8 cellular contexts compared by ENCODE assay signal in the genomic region with DNA sequence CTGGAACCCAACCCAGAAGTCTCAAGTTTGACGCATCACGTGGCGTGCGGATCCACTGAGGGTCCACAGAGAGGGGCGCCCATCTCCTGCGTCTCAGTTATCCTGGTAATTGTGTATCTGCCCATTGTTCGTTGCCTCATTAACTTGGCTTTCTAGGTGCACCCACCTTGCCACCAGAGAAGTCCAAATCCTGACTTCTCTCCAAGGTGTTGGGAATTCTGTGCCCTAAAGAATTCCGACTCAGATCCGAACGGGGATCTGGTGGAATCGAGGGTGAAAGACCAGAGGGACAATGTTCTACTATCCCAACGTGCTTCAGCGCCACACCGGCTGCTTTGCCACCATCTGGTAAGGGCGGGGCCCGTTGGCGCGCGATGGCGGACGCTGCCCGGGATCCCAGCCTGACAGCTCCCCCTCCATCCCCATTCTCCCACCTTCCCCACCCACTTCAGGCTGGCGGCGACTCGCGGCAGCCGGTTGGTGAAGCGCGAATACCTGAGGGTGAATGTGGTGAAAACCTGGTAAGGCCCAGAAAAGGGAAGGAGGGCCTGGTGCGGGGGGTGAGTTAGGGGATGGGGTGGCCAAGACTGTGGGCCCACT. TPM values are rescaled to one million over a fixed set of nuclear protein-coding genes. Genes with fewer than 3 reads are reported as not detected.
A peak's percentile ranks its signal among the peaks of the same experiment; 100 is the strongest.
DNase-seq lines count a peak whose midpoint lies in the region; ATAC-seq and TF ChIP-seq lines count a peak whose summit lies in the region.

No MANE protein-coding gene starts in this region.

- intact Hi-C loops in left ventricle myocardium inferior (cut with micrococcal nuclease) = no loop called here

- no peak overlapping the region for H3K27ac ChIP-seq in left ventricle myocardium inferior (replicated peaks)

- H3K27ac Mint-ChIP-seq in T-helper 17 cell = peak overlapping the region; percentile 90

- peaks cover 34% of the 10 kb centered on the region for H3K36me3 ChIP-seq in left ventricle myocardium inferior

- H3K9me3 ChIP-seq in T-helper 17 cell (ENCODE audit: control insufficient read depth, low read length, poor library complexity, severe bottlenecking) (no peaks in the 10 kb centered on the region), left ventricle myocardium inferior (replicated peaks) (no peaks in the 10 kb centered on the region)

- no peaks in the 10 kb centered on the region for H3K27me3 ChIP-seq in left ventricle myocardium inferior (ENCODE audit: low read depth)

- H3K4me3 Mint-ChIP-seq in T-helper 17 cell = peak overlapping the region; percentile 89

- H3K4me3 ChIP-seq in GM12875 (ENCODE audit: low read depth, low read length) = peak overlapping the region; percentile 72
- H3K4me3 ChIP-seq in left ventricle myocardium inferior = peak overlapping the region; percentile 56
- H3K4me3 ChIP-seq in skeletal muscle cell (ENCODE audit: low read depth, low read length) = peak overlapping the region; percentile 30

- H3K36me3 Mint-ChIP-seq in T-helper 17 cell (ENCODE audit: low read depth) = peaks cover 10% of the 10 kb centered on the region

- no peak for TF ChIP-seq CTCF in GM12875 (IDR thresholded peaks at IDR 0.05; ENCODE audit: borderline replicate concordance, insufficient read depth, low read depth, low read length)
- no peak for TF ChIP-seq CTCF in left ventricle myocardium inferior (IDR thresholded peaks at IDR 0.05; ENCODE audit: borderline replicate concordance)

- ATAC-seq in T-helper 17 cell = no peak

- peaks cover 23% of the 10 kb centered on the region for H3K4me1 Mint-ChIP-seq in T-helper 17 cell

- DNase-seq in T-helper 17 cell (no peak), left ventricle myocardium inferior (no peak), skeletal muscle cell (ENCODE audit: low read depth) (no peak), activated gamma-delta T cell treated with Interleukin-2 at 50 U/mL for 16 hours (no peak), middle frontal gyrus (ENCODE audit: extremely low spot score, low spot score) (no peak), NCI-H128 (lab: John Stamatoyannopoulos, UW; ENCODE audit: unreplicated experiment) (no peak)
- no peak for DNase-seq in stimulated activated CD4-positive, alpha-beta T cell treated with anti-CD3 and anti-CD28 coated beads, Interleukin-1b, Interleukin-23, amount 100 ng/mL, for 48 hours

- H3K27me3 Mint-ChIP-seq in T-helper 17 cell = no peaks in the 10 kb centered on the region

- peaks cover 13% of the 10 kb centered on the region for H3K4me1 ChIP-seq in left ventricle myocardium inferior

RNA-seq across cellular contexts. Expression of a gene that starts 0.5 kb away (rescaled TPM):
- total RNA-seq in T-helper 17 cell = 10 to 100 TPM; 66.3 to 94.8 TPM
- total RNA-seq in left ventricle myocardium inferior = 1.6 TPM

RNA-seq across cellular contexts. Expression of a gene that starts 11.3 kb away (rescaled TPM):
- total RNA-seq in T-helper 17 cell = 100 to 1,000 TPM; 172 to 230 TPM
- total RNA-seq in left ventricle myocardium inferior = 24.0 TPM

RNA-seq across cellular contexts. Expression of a gene that starts 16.3 kb away (rescaled TPM):
- total RNA-seq in T-helper 17 cell (10 to 100 TPM; 46.6 to 47.3 TPM), left ventricle myocardium inferior (13.3 TPM)

RNA-seq across cellular contexts. Expression of a gene that starts 22.9 kb away (rescaled TPM):
- 10 to 100 TPM; 22.3 to 22.6 TPM for total RNA-seq in T-helper 17 cell
- total RNA-seq in left ventricle myocardium inferior = 22.2 TPM

RNA-seq across cellular contexts. Expression of a gene that starts 25.1 kb away (rescaled TPM):
- total RNA-seq in T-helper 17 cell (10 to 100 TPM; 85.8 to 98.3 TPM), left ventricle myocardium inferior (34.8 TPM)

Comparison
In these comparisons a context has a peak if more than half of its experiments do, and no peak if none do; other contexts are left out.
1. RNA of a gene that starts 0.5 kb away (total RNA-seq): 66.3 to 94.8 TPM in T-helper 17 cell; 1.6 TPM in left ventricle myocardium inferior (single experiment); every median in the first group is over 10 times any median in the second.
2. Peak in every context shown above with its lines, with median percentiles within 50 percentile points of each other: H3K4me3 ChIP-seq.